In the genomic region with DNA sequence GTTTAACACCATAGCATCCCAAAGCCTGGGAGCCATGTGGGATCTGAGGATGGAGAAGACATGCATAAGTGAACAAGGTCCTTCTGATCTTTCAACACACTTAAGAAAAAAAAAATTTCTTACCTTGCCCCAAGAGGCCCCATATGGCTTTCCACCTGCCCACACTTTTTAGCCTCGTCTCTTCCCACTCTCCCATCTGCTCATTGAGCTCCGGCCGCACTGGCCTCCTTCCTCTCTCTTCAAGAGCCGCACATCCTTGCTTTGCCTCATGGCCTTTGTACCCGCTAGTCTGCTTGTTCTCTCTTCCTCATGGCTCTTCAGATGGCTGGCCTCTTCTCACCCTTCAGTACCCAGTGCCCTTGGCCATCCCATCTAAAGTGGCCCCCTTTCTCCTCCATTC, we compare ENCODE assay signal across 24 cellular contexts.
"Had no signal": no experiment of that assay in that cellular context is flagged by ENCODE, and none has a peak within 500 bp of the region (broad histone marks: within the 10 kb centered on the region; RNA-seq: fewer than 3 reads in every experiment).

No MANE protein-coding gene starts in this region.

- H3K4me1 ChIP-seq: foreskin keratinocyte, parathyroid adenoma, psoas muscle, right lobe of liver, spleen, testis, tibial nerve, upper lobe of right lung, vagina had no signal

- H3K36me3 ChIP-seq: right lobe of liver, spleen, tibial nerve, upper lobe of right lung, vagina had no signal

- DNase-seq: dermis blood vessel endothelial cell; foreskin keratinocyte; head of caudate nucleus; hippocampal formation; left colon; left ventricle myocardium superior; mesenchymal stem cell; naive B cell; psoas muscle; retina; right lobe of liver; spleen; stimulated activated CD4-positive, alpha-beta T cell treated with anti-CD3 and anti-CD28 coated beads, Interleukin-15, amount 100 ng/mL, for 24 hours; stimulated activated CD4-positive, alpha-beta T cell treated with anti-CD3 and anti-CD28 coated beads, Interleukin-1b, Interleukin-23, amount 100 ng/mL, for 48 hours; stimulated activated CD4-positive, alpha-beta T cell treated with anti-CD3 and anti-CD28 coated beads, Interleukin-4, amount 100 ng/mL, for 24 hours; stimulated activated naive CD8-positive, alpha-beta T cell treated with anti-CD3 and anti-CD28 coated beads, Interleukin-15, amount 100 ng/mL, for 72 hours; testis; upper lobe of right lung had no signal

- H3K27ac ChIP-seq: foreskin keratinocyte, parathyroid adenoma, psoas muscle, right lobe of liver, spleen, testis, tibial nerve, upper lobe of right lung, vagina had no signal

- H3K4me3 ChIP-seq: lung, psoas muscle, right lobe of liver, spleen, testis, tibial nerve, upper lobe of right lung, vagina had no signal

- H3K27ac Mint-ChIP-seq: naive B cell; nephron; stimulated activated memory B cell treated with anti-CD40 and anti-IgM and Interleukin-4, amounts not matched to agents 10 μg/mL and 1 μg/mL and 100 μg/mL, for 72 hours had no signal

- H3K9me3 Mint-ChIP-seq: nephron; stimulated activated memory B cell treated with anti-CD40 and anti-IgM and Interleukin-4, amounts not matched to agents 10 μg/mL and 1 μg/mL and 100 μg/mL, for 72 hours; stimulated activated naive CD8-positive, alpha-beta T cell treated with anti-CD3 and anti-CD28 coated beads, Interleukin-15, amount 100 ng/mL, for 72 hours had no signal

- ATAC-seq: foreskin keratinocyte; left colon; left ventricle myocardium superior; psoas muscle; right lobe of liver; stimulated activated memory B cell treated with anti-CD40 and anti-IgM and Interleukin-4, amounts not matched to agents 10 μg/mL and 1 μg/mL and 100 μg/mL, for 72 hours; stimulated activated naive CD8-positive, alpha-beta T cell treated with anti-CD3 and anti-CD28 coated beads, Interleukin-15, amount 100 ng/mL, for 72 hours; upper lobe of right lung had no signal

- H3K4me1 Mint-ChIP-seq: naive B cell; nephron; stimulated activated memory B cell treated with anti-CD40 and anti-IgM and Interleukin-4, amounts not matched to agents 10 μg/mL and 1 μg/mL and 100 μg/mL, for 72 hours; stimulated activated naive CD8-positive, alpha-beta T cell treated with anti-CD3 and anti-CD28 coated beads, Interleukin-15, amount 100 ng/mL, for 72 hours had no signal

- H3K9me3 ChIP-seq: psoas muscle, right lobe of liver, spleen, testis, tibial nerve, upper lobe of right lung, vagina had no signal

- H3K9ac ChIP-seq: parathyroid adenoma had no signal

- H2AFZ ChIP-seq: parathyroid adenoma had no signal

- H3K4me3 Mint-ChIP-seq: naive B cell; nephron; stimulated activated memory B cell treated with anti-CD40 and anti-IgM and Interleukin-4, amounts not matched to agents 10 μg/mL and 1 μg/mL and 100 μg/mL, for 72 hours; stimulated activated naive CD8-positive, alpha-beta T cell treated with anti-CD3 and anti-CD28 coated beads, Interleukin-15, amount 100 ng/mL, for 72 hours had no signal

- H3K79me2 ChIP-seq: parathyroid adenoma had no signal

- H3K27me3 ChIP-seq: foreskin keratinocyte, right lobe of liver, testis, tibial nerve, upper lobe of right lung, vagina had no signal

- H3K36me3 Mint-ChIP-seq: naive B cell; stimulated activated memory B cell treated with anti-CD40 and anti-IgM and Interleukin-4, amounts not matched to agents 10 μg/mL and 1 μg/mL and 100 μg/mL, for 72 hours had no signal
